ENCODE assay signal across 7 cellular contexts in genomic region chr11:20385996-20386395, GRCh38. TPM values are rescaled to one million over a fixed set of nuclear protein-coding genes. Genes with fewer than 3 reads are reported as not detected.
DNase-seq lines count a peak whose midpoint lies in the region; ATAC-seq, FAIRE-seq and TF ChIP-seq lines count a peak whose summit lies in the region.
"Not testable (repeated sequence)": the region's sequence is repeated elsewhere in the genome, so short reads cannot be mapped to it uniquely, and the experiment has no call there.

No MANE protein-coding gene starts in this region.

- H3F3A ChIP-seq in Loucy (ENCODE audit: low read depth): not testable (repeated sequence)

- H3K9me2 ChIP-seq in Loucy (replicated peaks; ENCODE audit: low read depth, low read length): not testable (repeated sequence)

- not testable (repeated sequence) for H3K9me3 Mint-ChIP-seq in Caco-2 (ENCODE audit: unreplicated experiment); activated CD4-positive, alpha-beta T cell treated with anti-CD3 and anti-CD28 coated beads for 36 hours (ENCODE audit: low read depth); activated T-helper 1 cell treated with anti-CD3 and anti-CD28 coated beads, Interleukin-12 subunit alpha, Interleukin-12 subunit beta, Interleukin-2, Interleukin-4 antibody, amounts not matched to agents 30 ng/mL and 10 ng/mL and 1 ng/mL, durations not matched to agents 14 hours and 24 hours and 36 hours; mesothelial cell of epicardium; osteocyte (ENCODE audit: unreplicated experiment)

- TF ChIP-seq RAD21 in GM12878 (IDR thresholded peaks at IDR 0.05; ENCODE audit: insufficient read depth, low read depth, low read length): not testable (repeated sequence)

- H3K4me1 Mint-ChIP-seq in Caco-2 (ENCODE audit: low read depth, unreplicated experiment): not testable (repeated sequence)
- peaks cover 24% of the 10 kb centered on the region for H3K4me1 Mint-ChIP-seq in activated CD4-positive, alpha-beta T cell treated with anti-CD3 and anti-CD28 coated beads for 36 hours
- H3K4me1 Mint-ChIP-seq in activated T-helper 1 cell treated with anti-CD3 and anti-CD28 coated beads, Interleukin-12 subunit alpha, Interleukin-12 subunit beta, Interleukin-2, Interleukin-4 antibody, amounts not matched to agents 30 ng/mL and 10 ng/mL and 1 ng/mL, durations not matched to agents 14 hours and 24 hours and 36 hours (ENCODE audit: low read depth): peaks cover 12% of the 10 kb centered on the region
- H3K4me1 Mint-ChIP-seq in mesothelial cell of epicardium (peaks cover 14% of the 10 kb centered on the region), osteocyte (ENCODE audit: unreplicated experiment) (peaks cover 17% of the 10 kb centered on the region)

- RAD21 ChIA-PET in GM12878 (lab: Charles Lee; ENCODE audit: unreplicated experiment): not testable (repeated sequence)

- in situ Hi-C loops in GM12878 (cut with MboI): not testable (repeated sequence)

- peak overlapping the region; percentile 87 for H3K9ac ChIP-seq in Loucy (ENCODE audit: low read depth, low read length, poor library complexity, severe bottlenecking)
- not testable (repeated sequence) for H3K9ac ChIP-seq in GM12878 (ENCODE audit: control insufficient read depth, insufficient read depth, low read length)

- CTCF ChIA-PET in Caco-2 (lab: Charles Lee) (interaction anchor here (0.7 kb wide), 1 partner anchor 58 kb away, joined by 3 read pairs; no protein-coding TSS in a partner anchor), GM12878 (lab: Yijun Ruan, JAX) (interaction anchor here (1.1 kb wide), 1 partner anchor 11 kb away, joined by 3 read pairs; no protein-coding TSS in a partner anchor)
- CTCF ChIA-PET in activated CD4-positive, alpha-beta T cell treated with anti-CD3 and anti-CD28 coated beads for 36 hours (lab: Charles Lee): interaction anchor here (0.6 to 1.1 kb wide), 2 partner anchors 13 to 486 kb away, joined by 3 to 9 read pairs; no protein-coding TSS in a partner anchor

- H3K27me3 Mint-ChIP-seq in Caco-2 (ENCODE audit: insufficient read depth, unreplicated experiment); activated CD4-positive, alpha-beta T cell treated with anti-CD3 and anti-CD28 coated beads for 36 hours; activated T-helper 1 cell treated with anti-CD3 and anti-CD28 coated beads, Interleukin-12 subunit alpha, Interleukin-12 subunit beta, Interleukin-2, Interleukin-4 antibody, amounts not matched to agents 30 ng/mL and 10 ng/mL and 1 ng/mL, durations not matched to agents 14 hours and 24 hours and 36 hours (ENCODE audit: insufficient read depth); mesothelial cell of epicardium (ENCODE audit: low read depth); osteocyte (ENCODE audit: unreplicated experiment): not testable (repeated sequence)

- not testable (repeated sequence) for BruUV-seq in Caco-2 (replicated peaks; lab: Mats Ljungman, UMichigan); GM12878 (replicated peaks; lab: Mats Ljungman, UMichigan)

- peak overlapping the region; percentile 99 for H3K27ac Mint-ChIP-seq in Caco-2 (ENCODE audit: unreplicated experiment)
- H3K27ac Mint-ChIP-seq in activated CD4-positive, alpha-beta T cell treated with anti-CD3 and anti-CD28 coated beads for 36 hours: peak overlapping the region; percentile 65
- H3K27ac Mint-ChIP-seq in activated T-helper 1 cell treated with anti-CD3 and anti-CD28 coated beads, Interleukin-12 subunit alpha, Interleukin-12 subunit beta, Interleukin-2, Interleukin-4 antibody, amounts not matched to agents 30 ng/mL and 10 ng/mL and 1 ng/mL, durations not matched to agents 14 hours and 24 hours and 36 hours; mesothelial cell of epicardium: not testable (repeated sequence)
- H3K27ac Mint-ChIP-seq in osteocyte (ENCODE audit: unreplicated experiment): peak overlapping the region; percentile 100

- not testable (repeated sequence) for H3K36me3 ChIP-seq in Caco-2 (ENCODE audit: control insufficient read depth, insufficient read depth, low read length); Loucy (ENCODE audit: insufficient read depth, low read length); GM12878 (ENCODE audit: control insufficient read depth in 2 of 2, insufficient read depth in 2 of 2, low read length in 1 of 2)

- not testable (repeated sequence) for H3K4me3 ChIP-seq in Caco-2 (ENCODE audit: low read depth, low read length); GM12878
- peak overlapping the region; percentile 88 for H3K4me3 ChIP-seq in Loucy (ENCODE audit: low read length, poor library complexity, severe bottlenecking)

- ATAC-seq in activated CD4-positive, alpha-beta T cell treated with anti-CD3 and anti-CD28 coated beads for 36 hours; GM12878: not testable (repeated sequence)

- not testable (repeated sequence) for H3K9me3 ChIP-seq in Caco-2; Loucy (ENCODE audit: insufficient read depth, low read depth, low read length); GM12878 (replicated peaks; ENCODE audit: control insufficient read depth, insufficient read depth, low read length)

- SMC1A ChIA-PET in GM12878 (lab: Charles Lee; ENCODE audit: uncharacterized antibody, unreplicated experiment): not testable (repeated sequence)

- H3K4me1 ChIP-seq in Caco-2 (peaks cover 11% of the 10 kb centered on the region; the same call in 1 of the 2 replicates), Loucy (ENCODE audit: insufficient read depth, low read length, poor library complexity, severe bottlenecking) (peaks cover 12% of the 10 kb centered on the region)
- H3K4me1 ChIP-seq in GM12878 (ENCODE audit: control insufficient read depth, insufficient read depth, low read length): not testable (repeated sequence)

- DNase-seq in Caco-2; activated CD4-positive, alpha-beta T cell treated with anti-CD3 and anti-CD28 coated beads for 36 hours; activated T-helper 1 cell treated with anti-CD3 and anti-CD28 coated beads, Interleukin-12 subunit alpha, Interleukin-12 subunit beta, Interleukin-2, Interleukin-4 antibody, amounts not matched to agents 30 ng/mL and 10 ng/mL and 1 ng/mL, durations not matched to agents 14 hours and 24 hours and 36 hours (ENCODE audit: low spot score); GM12878 (ENCODE audit: low read depth, low spot score); mesothelial cell of epicardium (ENCODE audit: low spot score in 2 of 2, unreplicated experiment in 2 of 2); osteocyte (ENCODE audit: extremely low spot score, unreplicated experiment): not testable (repeated sequence)

- POLR2A ChIA-PET in Caco-2 (lab: Charles Lee); activated CD4-positive, alpha-beta T cell treated with anti-CD3 and anti-CD28 coated beads for 36 hours (lab: Charles Lee); GM12878 (lab: Charles Lee): not testable (repeated sequence)

- not testable (repeated sequence) for H2AFZ ChIP-seq in Loucy (ENCODE audit: low read length); GM12878 (ENCODE audit: control insufficient read depth, low read depth, low read length)

- not testable (repeated sequence) for H4K20me1 ChIP-seq in Loucy (ENCODE audit: insufficient read depth, low read length, poor library complexity, severe bottlenecking); GM12878 (ENCODE audit: control insufficient read depth, insufficient read depth)

- WGBS in GM12878 (ENCODE audit: insufficient coverage, insufficient replicate concordance, low lambda C conversion rate, missing lambda C conversion rate): 86% methylated on average over 15 of the region's 15 CpGs

- FAIRE-seq in GM12878 (lab: Jason Lieb, UNC): not testable (repeated sequence)

- not testable (repeated sequence) for TF ChIP-seq POLR2A in GM12878 (IDR thresholded peaks at IDR 0.05; ENCODE audit: low read depth, low read length)

- peaks cover 37% of the 10 kb centered on the region for H3K36me3 Mint-ChIP-seq in Caco-2 (ENCODE audit: insufficient read depth, unreplicated experiment)
- H3K36me3 Mint-ChIP-seq in activated CD4-positive, alpha-beta T cell treated with anti-CD3 and anti-CD28 coated beads for 36 hours (ENCODE audit: low read depth): peaks cover 27% of the 10 kb centered on the region
- peaks cover 34% of the 10 kb centered on the region for H3K36me3 Mint-ChIP-seq in activated T-helper 1 cell treated with anti-CD3 and anti-CD28 coated beads, Interleukin-12 subunit alpha, Interleukin-12 subunit beta, Interleukin-2, Interleukin-4 antibody, amounts not matched to agents 30 ng/mL and 10 ng/mL and 1 ng/mL, durations not matched to agents 14 hours and 24 hours and 36 hours (ENCODE audit: low read depth)
- not testable (repeated sequence) for H3K36me3 Mint-ChIP-seq in mesothelial cell of epicardium; osteocyte (ENCODE audit: unreplicated experiment)

- H3K4me3 Mint-ChIP-seq in Caco-2 (ENCODE audit: unreplicated experiment) (peak overlapping the region; percentile 99), mesothelial cell of epicardium (peak overlapping the region; percentile 98), osteocyte (ENCODE audit: unreplicated experiment) (peak overlapping the region; percentile 98)
- peak overlapping the region; percentile 98 for H3K4me3 Mint-ChIP-seq in activated CD4-positive, alpha-beta T cell treated with anti-CD3 and anti-CD28 coated beads for 36 hours
- H3K4me3 Mint-ChIP-seq in activated T-helper 1 cell treated with anti-CD3 and anti-CD28 coated beads, Interleukin-12 subunit alpha, Interleukin-12 subunit beta, Interleukin-2, Interleukin-4 antibody, amounts not matched to agents 30 ng/mL and 10 ng/mL and 1 ng/mL, durations not matched to agents 14 hours and 24 hours and 36 hours: peak overlapping the region; percentile 61

- not testable (repeated sequence) for TF ChIP-seq EP300 in GM12878 (IDR thresholded peaks at IDR 0.05; ENCODE audit: borderline replicate concordance in 1 of 2, control insufficient read depth in 1 of 2, low read depth in 2 of 2, low read length in 2 of 2)

- not testable (repeated sequence) for TF ChIP-seq CTCF in Caco-2 (IDR thresholded peaks at IDR 0.05; ENCODE audit: insufficient read depth in 1 of 2, low read depth in 1 of 2, low read length in 1 of 2, severe bottlenecking in 1 of 2, unreplicated experiment in 1 of 2); Loucy (conservative IDR thresholded peaks at IDR 0.05; ENCODE audit: low read length); GM12878 (IDR thresholded peaks at IDR 0.05 in 2 of 3, conservative IDR thresholded peaks at IDR 0.05 in 1 of 3; ENCODE audit: control insufficient read depth in 2 of 3, extremely low read depth in 1 of 3, insufficient read depth in 1 of 3, low read depth in 3 of 3, low read length in 3 of 3); mesothelial cell of epicardium (IDR thresholded peaks at IDR 0.05; ENCODE audit: unreplicated experiment); osteocyte (IDR thresholded peaks at IDR 0.05)

- H3K27me3 ChIP-seq in Caco-2 (replicated peaks; ENCODE audit: control insufficient read depth, insufficient read depth, low read length); Loucy (ENCODE audit: insufficient read depth, low read length, poor library complexity, severe bottlenecking); GM12878 (replicated peaks in 1 of 2; ENCODE audit: control insufficient read depth in 2 of 2, insufficient read depth in 2 of 2, low read length in 1 of 2): not testable (repeated sequence)

- H3K79me2 ChIP-seq in Loucy (ENCODE audit: insufficient read depth, low read length) (peaks cover 21% of the 10 kb centered on the region), GM12878 (ENCODE audit: control insufficient read depth, insufficient read depth, low read length) (peaks cover 22% of the 10 kb centered on the region)

- intact Hi-C loops in Caco-2 (cut with micrococcal nuclease; ENCODE audit: unreplicated experiment) (loop anchor here (2.0 kb wide), 1 partner anchor 225 kb away; no protein-coding TSS in a partner anchor), GM12878 (cut with micrococcal nuclease; ENCODE audit: unreplicated experiment) (loop anchor here (2.0 kb wide), 1 partner anchor 225 kb away; no protein-coding TSS in a partner anchor)
- intact Hi-C loops in activated CD4-positive, alpha-beta T cell treated with anti-CD3 and anti-CD28 coated beads for 36 hours (cut with DNase I, micrococcal nuclease): loop anchor here in 1 of 2 experiments (2.0 kb wide), 1 partner anchor 225 kb away; no protein-coding TSS in a partner anchor
- intact Hi-C loops in activated T-helper 1 cell treated with anti-CD3 and anti-CD28 coated beads, Interleukin-12 subunit alpha, Interleukin-12 subunit beta, Interleukin-2, Interleukin-4 antibody, amounts not matched to agents 30 ng/mL and 10 ng/mL and 1 ng/mL, durations not matched to agents 14 hours and 24 hours and 36 hours (cut with micrococcal nuclease): loop anchor here (5.0 to 10.0 kb wide), 3 partner anchors 1269 to 1991 kb away; partner anchors contain the start of genes LDHA, TSG101 and ZDHHC13

- H3K27ac ChIP-seq in GM12878 (ENCODE audit: control insufficient read depth, insufficient read depth): not testable (repeated sequence)

- H3K4me2 ChIP-seq in Loucy (ENCODE audit: low read depth, low read length, poor library complexity, severe bottlenecking): peak overlapping the region; percentile 83
- H3K4me2 ChIP-seq in GM12878 (ENCODE audit: control insufficient read depth, insufficient read depth): 0 out of 2 replicates have a peak overlapping the region, but pooled peaks have one; percentile 78

RNA-seq across cellular contexts. Expression of gene PRMT3, which starts 1.5 kb away (rescaled TPM):
- total RNA-seq in Caco-2 (2022) (26.1 and 28.5 TPM in 2 replicates), GM12878 (2014; rRNA removed) (31.9 and 32.5 TPM in 2 replicates), GM12878 (2014; rRNA removed; fragmentation: Illumina TruSeq; extraction: Trizol) (31.6 and 32.5 TPM in 2 replicates), GM12878 (2021) (24.7 and 28.3 TPM in 2 replicates), mesothelial cell of epicardium (18.9 to 19.5 TPM (median 19.2 TPM) in 3 replicates), osteocyte (17.7 and 18.9 TPM in 2 replicates)
- 10 to 100 TPM; 36.5 to 39.0 TPM for total RNA-seq in activated CD4-positive, alpha-beta T cell treated with anti-CD3 and anti-CD28 coated beads for 36 hours
- total RNA-seq in activated T-helper 1 cell treated with anti-CD3 and anti-CD28 coated beads, Interleukin-12 subunit alpha, Interleukin-12 subunit beta, Interleukin-2, Interleukin-4 antibody, amounts not matched to agents 30 ng/mL and 10 ng/mL and 1 ng/mL, durations not matched to agents 14 hours and 24 hours and 36 hours: 43.7 and 45.5 TPM in 2 replicates
- total RNA-seq in GM12878 (2013; cell fraction: nucleolus; rRNA removed): 70.6 and 73.3 TPM in 2 replicates
- polyA plus RNA-seq in GM12878 (2011; ENCODE audit: low read depth): 5.3 TPM
- polyA plus RNA-seq in GM12878 (2011; rRNA removed) (25.9 and 37.1 TPM in 2 replicates), GM12878 (2014; fragmentation: Illumina TruSeq; extraction: Trizol) (29.3 and 32.1 TPM in 2 replicates), GM12878 (2014; fragmentation: Nextera tagmentation; extraction: Ambion mirVana) (10 to 100 TPM; 13.9 TPM), GM12878 (2014; rRNA removed) (20.1 and 26.1 TPM in 2 replicates), GM12878 (2016; fragmentation: Nextera tagmentation; extraction: Ambion mirVana) (10 to 100 TPM; 47.2 to 52.1 TPM)
- polyA plus RNA-seq in GM12878 (2011; cell fraction: cytosol; rRNA removed): 10.3 and 11.6 TPM in 2 replicates
- polyA plus RNA-seq in GM12878 (2011; cell fraction: nucleus; rRNA removed): 17.9 and 26.4 TPM in 2 replicates
- polyA plus RNA-seq in GM12878 (2012): 9.8 and 10.9 TPM in 2 replicates
- polyA minus RNA-seq in GM12878 (2011; rRNA and poly(A)+ RNA removed): 15.8 and 23.3 TPM in 2 replicates
- polyA minus RNA-seq in GM12878 (2011; cell fraction: cytosol; rRNA and poly(A)+ RNA removed): 6.8 and 11.3 TPM in 2 replicates
- 25.4 and 56.1 TPM in 2 replicates for polyA minus RNA-seq in GM12878 (2011; cell fraction: nucleus; rRNA and poly(A)+ RNA removed)

RNA-seq across cellular contexts. Expression of gene HTATIP2, which starts 22.5 kb away (rescaled TPM):
- total RNA-seq in Caco-2 (2022) (82.1 and 87.9 TPM in 2 replicates), GM12878 (2014; rRNA removed) (36.9 and 40.7 TPM in 2 replicates), GM12878 (2014; rRNA removed; fragmentation: Illumina TruSeq; extraction: Trizol) (40.1 and 40.6 TPM in 2 replicates), GM12878 (2021) (29.0 and 34.4 TPM in 2 replicates), mesothelial cell of epicardium (9.8 to 11.1 TPM (median 10.8 TPM) in 3 replicates), osteocyte (19.9 and 24.2 TPM in 2 replicates)
- total RNA-seq in activated CD4-positive, alpha-beta T cell treated with anti-CD3 and anti-CD28 coated beads for 36 hours: 10 to 100 TPM; 41.4 to 60.4 TPM
- total RNA-seq in activated T-helper 1 cell treated with anti-CD3 and anti-CD28 coated beads, Interleukin-12 subunit alpha, Interleukin-12 subunit beta, Interleukin-2, Interleukin-4 antibody, amounts not matched to agents 30 ng/mL and 10 ng/mL and 1 ng/mL, durations not matched to agents 14 hours and 24 hours and 36 hours: 40.8 and 43.9 TPM in 2 replicates
- 12.0 and 13.9 TPM in 2 replicates for total RNA-seq in GM12878 (2013; cell fraction: nucleolus; rRNA removed)
- 25.0 TPM for polyA plus RNA-seq in GM12878 (2011; ENCODE audit: low read depth)
- polyA plus RNA-seq in GM12878 (2011; rRNA removed) (25.4 and 31.7 TPM in 2 replicates), GM12878 (2014; fragmentation: Illumina TruSeq; extraction: Trizol) (44.4 and 55.2 TPM in 2 replicates), GM12878 (2014; fragmentation: Nextera tagmentation; extraction: Ambion mirVana) (10 to 100 TPM; 51.0 to 58.5 TPM), GM12878 (2014; rRNA removed) (33.0 and 39.3 TPM in 2 replicates), GM12878 (2016; fragmentation: Nextera tagmentation; extraction: Ambion mirVana) (10 to 100 TPM; 48.4 to 54.4 TPM)
- polyA plus RNA-seq in GM12878 (2011; cell fraction: cytosol; rRNA removed): 11.5 and 13.0 TPM in 2 replicates
- polyA plus RNA-seq in GM12878 (2011; cell fraction: nucleus; rRNA removed): 15.5 and 16.3 TPM in 2 replicates
- polyA plus RNA-seq in GM12878 (2012): 20.9 and 23.6 TPM in 2 replicates
- polyA minus RNA-seq in GM12878 (2011; rRNA and poly(A)+ RNA removed): 14.3 and 18.0 TPM in 2 replicates
- 6.5 and 8.9 TPM in 2 replicates for polyA minus RNA-seq in GM12878 (2011; cell fraction: cytosol; rRNA and poly(A)+ RNA removed)
- polyA minus RNA-seq in GM12878 (2011; cell fraction: nucleus; rRNA and poly(A)+ RNA removed): 5.3 and 10.2 TPM in 2 replicates
